ENCODE assay signal across 19 cellular contexts in genomic region chr12:104866286-104866685, GRCh38.
DNase-seq lines count a peak whose midpoint lies in the region; ATAC-seq, FAIRE-seq and TF ChIP-seq lines count a peak whose summit lies in the region.
"Had no signal": no experiment of that assay in that cellular context is flagged by ENCODE, and none has a peak within 500 bp of the region (broad histone marks: within the 10 kb centered on the region; RNA-seq: fewer than 3 reads in every experiment).

No MANE protein-coding gene starts in this region.

- H3K79me2 ChIP-seq in OCI-LY3 (ENCODE audit: low read length), result no peaks in the 10 kb centered on the region; the same call in 1 of the 2 replicates
- H3K79me2 ChIP-seq in fibroblast of lung (ENCODE audit: control insufficient read depth, insufficient read depth, low read length), result no peaks in the 10 kb centered on the region

- H3K4me1 Mint-ChIP-seq in progenitor cell of endocrine pancreas (ENCODE audit: low read depth), result peaks cover 6% of the 10 kb centered on the region

- peaks cover 14% of the 10 kb centered on the region for H3K27me3 Mint-ChIP-seq in progenitor cell of endocrine pancreas

- H3K4me3 Mint-ChIP-seq in progenitor cell of endocrine pancreas (ENCODE audit: low read depth), result no peak overlapping the region
- H3K4me3 Mint-ChIP-seq: activated CD4-positive, alpha-beta T cell treated with anti-CD3 and anti-CD28 coated beads, Interleukin-2, amount 10 ng/mL, durations not matched to agents 7 days and 5 days; activated naive CD4-positive, alpha-beta T cell treated with anti-CD3 and anti-CD28 coated beads, Interleukin-2, amount 50 U/mL, for 24 hours; activated T-cell treated with anti-CD3 and anti-CD28 coated beads, Interleukin-2, amount 50 U/mL, for 24 hours had no signal

- H3K9me3 ChIP-seq in OCI-LY3 (ENCODE audit: insufficient read depth, low read length), result no peaks in the 10 kb centered on the region
- no peaks in the 10 kb centered on the region for H3K9me3 ChIP-seq in fibroblast of lung (ENCODE audit: control insufficient read depth, insufficient read depth, low read depth, low read length)
- no peaks in the 10 kb centered on the region for H3K9me3 ChIP-seq in pancreas
- H3K9me3 ChIP-seq: BLaER1, stomach, uterus had no signal

- H3K27me3 ChIP-seq in OCI-LY3 (ENCODE audit: low read depth, low read length) (no peaks in the 10 kb centered on the region), fibroblast of lung (ENCODE audit: control insufficient read depth, insufficient read depth, low read length) (no peaks in the 10 kb centered on the region), pancreas (no peaks in the 10 kb centered on the region)
- H3K27me3 ChIP-seq: BLaER1, stomach, uterus had no signal

- H3K36me3 ChIP-seq in OCI-LY3 (replicated peaks; ENCODE audit: low read depth, low read length), result peaks cover 9% of the 10 kb centered on the region
- H3K36me3 ChIP-seq in fibroblast of lung (ENCODE audit: control insufficient read depth, insufficient read depth, low read length), result no peaks in the 10 kb centered on the region
- H3K36me3 ChIP-seq in pancreas, result no peaks in the 10 kb centered on the region
- H3K36me3 ChIP-seq: BLaER1, uterus had no signal

- H3K4me2 ChIP-seq in OCI-LY3 (ENCODE audit: low read length), result peak overlapping the region; percentile 67
- no peak overlapping the region for H3K4me2 ChIP-seq in fibroblast of lung (ENCODE audit: extremely low read depth, insufficient read depth, low read length)
- H3K4me2 ChIP-seq: BLaER1, PC-9 had no signal

- H3K9ac ChIP-seq in OCI-LY3 (ENCODE audit: low read length) (no peak overlapping the region), fibroblast of lung (ENCODE audit: insufficient read depth, low read length) (no peak overlapping the region)
- H3K9ac ChIP-seq: BLaER1 had no signal

- DNase-seq in AG20443 (ENCODE audit: low spot score) (peak; percentile 48), fibroblast of lung (ENCODE audit: low read depth in 2 of 2) (peak; percentile 86 to 90), pancreas (no peak), kidney tubule cell (ENCODE audit: low spot score) (no peak), NCI-H82 treated with DMSO at 0.1 percent for 48 hours (lab: John Stamatoyannopoulos, UW; ENCODE audit: unreplicated experiment) (no peak), progenitor cell of endocrine pancreas (ENCODE audit: low spot score, unreplicated experiment) (no peak)
- DNase-seq: activated CD4-positive, alpha-beta T cell treated with anti-CD3 and anti-CD28 coated beads, Interleukin-2, amount 10 ng/mL, durations not matched to agents 7 days and 5 days; activated T-cell treated with anti-CD3 and anti-CD28 coated beads, Interleukin-2, amount 50 U/mL, for 24 hours; head of caudate nucleus; Kasumi-1; NCI-H510A treated with DMSO at 0.1 percent for 48 hours; PC-9; posterior cingulate gyrus; stomach; uterus had no signal

- TF ChIP-seq CTCF in OCI-LY3 (IDR thresholded peaks at IDR 0.05; ENCODE audit: low read depth, low read length) (no peak), fibroblast of lung (conservative IDR thresholded peaks at IDR 0.05 in 1 of 2, IDR thresholded peaks at IDR 0.05 in 1 of 2; ENCODE audit: low read depth in 1 of 2, low read length in 2 of 2) (no peak), pancreas (IDR thresholded peaks at IDR 0.05) (no peak), progenitor cell of endocrine pancreas (IDR thresholded peaks at IDR 0.05; ENCODE audit: unreplicated experiment) (no peak)

- H3K9me3 Mint-ChIP-seq in progenitor cell of endocrine pancreas (ENCODE audit: low read depth), result no peaks in the 10 kb centered on the region
- H3K9me3 Mint-ChIP-seq: activated CD4-positive, alpha-beta T cell treated with anti-CD3 and anti-CD28 coated beads, Interleukin-2, amount 10 ng/mL, durations not matched to agents 7 days and 5 days; activated naive CD4-positive, alpha-beta T cell treated with anti-CD3 and anti-CD28 coated beads, Interleukin-2, amount 50 U/mL, for 24 hours; activated T-cell treated with anti-CD3 and anti-CD28 coated beads, Interleukin-2, amount 50 U/mL, for 24 hours had no signal

- H2AFZ ChIP-seq in OCI-LY3 (ENCODE audit: low read depth, low read length), result no peak overlapping the region
- H2AFZ ChIP-seq in fibroblast of lung (ENCODE audit: low read length), result no peak overlapping the region
- H2AFZ ChIP-seq: PC-9 had no signal

- H3K4me1 ChIP-seq in OCI-LY3 (ENCODE audit: low read length) (peaks cover 69% of the 10 kb centered on the region), fibroblast of lung (ENCODE audit: control insufficient read depth, extremely low read depth, insufficient read depth, low read length) (no peaks in the 10 kb centered on the region), pancreas (peaks cover 0 to 8% (median 4%) of the 10 kb centered on the region in 3 donors)
- H3K4me1 ChIP-seq: uterus had no signal

- H3K36me3 Mint-ChIP-seq in progenitor cell of endocrine pancreas (ENCODE audit: insufficient read depth), result no peaks in the 10 kb centered on the region
- H3K36me3 Mint-ChIP-seq: activated naive CD4-positive, alpha-beta T cell treated with anti-CD3 and anti-CD28 coated beads, Interleukin-2, amount 50 U/mL, for 24 hours had no signal

- ATAC-seq in pancreas, result peak; percentile 77 to 89 (median 85)
- no peak for ATAC-seq in GM21447 (IDR thresholded peaks at IDR 0.05; ENCODE audit: unreplicated experiment)

- peak; percentile 67 for FAIRE-seq in pancreas (lab: Jason Lieb, UNC)

- WGBS in pancreas, 2 donors, result 45 to 57% methylated on average over 2 of the region's 2 CpGs

- H3K4me3 ChIP-seq in OCI-LY3 (ENCODE audit: low read length) (no peak overlapping the region), fibroblast of lung (replicated peaks in 1 of 4; ENCODE audit: control extremely low read depth in 1 of 4, insufficient read depth in 1 of 4, low read depth in 3 of 4, low read length in 4 of 4) (no peak overlapping the region), pancreas (no peak overlapping the region)
- H3K4me3 ChIP-seq: BLaER1, PC-9, stomach, uterus had no signal

- H3K27ac ChIP-seq in OCI-LY3 (ENCODE audit: low read length) (peak overlapping the region; percentile 88; the same call in 1 of the 2 replicates), fibroblast of lung (ENCODE audit: insufficient read depth, low read length) (no peak overlapping the region), pancreas (no peak overlapping the region)
- H3K27ac ChIP-seq: BLaER1, PC-9, stomach, uterus had no signal

- intact Hi-C loops in pancreas (cut with DNase I), result no loop called here

- H4K20me1 ChIP-seq in OCI-LY3 (ENCODE audit: insufficient read depth, low read length) (no peaks in the 10 kb centered on the region), fibroblast of lung (ENCODE audit: control insufficient read depth, extremely low read depth, insufficient read depth, low read length) (no peaks in the 10 kb centered on the region)
- H4K20me1 ChIP-seq: BLaER1 had no signal

- no peak overlapping the region for H3K27ac Mint-ChIP-seq in progenitor cell of endocrine pancreas
- H3K27ac Mint-ChIP-seq: activated CD4-positive, alpha-beta T cell treated with anti-CD3 and anti-CD28 coated beads, Interleukin-2, amount 10 ng/mL, durations not matched to agents 7 days and 5 days; activated naive CD4-positive, alpha-beta T cell treated with anti-CD3 and anti-CD28 coated beads, Interleukin-2, amount 50 U/mL, for 24 hours; activated T-cell treated with anti-CD3 and anti-CD28 coated beads, Interleukin-2, amount 50 U/mL, for 24 hours had no signal

Comparison
In these comparisons a context has a peak if more than half of its experiments do, and no peak if none do; other contexts are left out.
1. DNase-seq: peak in AG20443 (single experiment) and fibroblast of lung (2 of 2); none in pancreas (0 of 6), kidney tubule cell (single experiment), NCI-H82 treated with DMSO at 0.1 percent for 48 hours (single experiment) and progenitor cell of endocrine pancreas (single experiment).